In genomic region chr17:73786286-73786743, GRCh38 we compare ENCODE assay signal across 10 cellular contexts.
DNase-seq lines count a peak whose midpoint lies in the region; ATAC-seq and TF ChIP-seq lines count a peak whose summit lies in the region.
"Had no signal": no experiment of that assay in that cellular context is flagged by ENCODE, and none has a peak within 500 bp of the region (broad histone marks: within the 10 kb centered on the region; RNA-seq: fewer than 3 reads in every experiment).

No MANE protein-coding gene starts in this region.

- no peak for TF ChIP-seq CTCF in Caco-2 (IDR thresholded peaks at IDR 0.05; ENCODE audit: insufficient read depth in 1 of 2, low read depth in 1 of 2, low read length in 1 of 2, severe bottlenecking in 1 of 2, unreplicated experiment in 1 of 2)
- no peak for TF ChIP-seq CTCF in HEK293 (tag by site-specific recombination; IDR thresholded peaks at IDR 0.05)
- no peak for TF ChIP-seq CTCF in WERI-Rb-1 (IDR thresholded peaks at IDR 0.05; ENCODE audit: low read depth, low read length)
- TF ChIP-seq CTCF in osteocyte (IDR thresholded peaks at IDR 0.05): no peak

- H3K9me3 Mint-ChIP-seq in Caco-2 (ENCODE audit: unreplicated experiment): no peaks in the 10 kb centered on the region
- H3K9me3 Mint-ChIP-seq in osteocyte (ENCODE audit: unreplicated experiment): no peaks in the 10 kb centered on the region

- DNase-seq in Caco-2: peak; percentile 43 to 57
- DNase-seq in WERI-Rb-1: peak; percentile 54
- DNase-seq in mucosa of gallbladder (ENCODE audit: low spot score): peak; percentile 80
- DNase-seq in osteocyte (ENCODE audit: extremely low spot score, unreplicated experiment): no peak
- no peak for DNase-seq in NCI-H2171 treated with DMSO at 0.1 percent for 48 hours (lab: John Stamatoyannopoulos, UW)
- DNase-seq: CD4-positive, CD25-positive, alpha-beta regulatory T cell; NCI-H446 had no signal

- intact Hi-C loops in Caco-2 (cut with micrococcal nuclease; ENCODE audit: unreplicated experiment): no loop called here

- H3K4me3 Mint-ChIP-seq in Caco-2 (ENCODE audit: unreplicated experiment) (peak overlapping the region; percentile 19), osteocyte (ENCODE audit: unreplicated experiment) (no peak overlapping the region)
- H3K4me3 Mint-ChIP-seq: CD4-positive, CD25-positive, alpha-beta regulatory T cell had no signal

- H3K4me1 ChIP-seq in Caco-2 (peaks cover 12% of the 10 kb centered on the region), HEK293 (ENCODE audit: control insufficient read depth, insufficient read depth, low read length) (no peaks in the 10 kb centered on the region)

- H3K27ac Mint-ChIP-seq in Caco-2 (ENCODE audit: unreplicated experiment): peak overlapping the region; percentile 64
- H3K27ac Mint-ChIP-seq in osteocyte (ENCODE audit: unreplicated experiment): no peak overlapping the region
- H3K27ac Mint-ChIP-seq: CD4-positive, CD25-positive, alpha-beta regulatory T cell had no signal

- no TSS peak for BruUV-seq in Caco-2 (replicated peaks; lab: Mats Ljungman, UMichigan)

- no peak overlapping the region for H3K4me3 ChIP-seq in Caco-2 (ENCODE audit: low read depth, low read length)
- no peak overlapping the region for H3K4me3 ChIP-seq in HEK293 (ENCODE audit: low read depth, low read length)
- H3K4me3 ChIP-seq in WERI-Rb-1 (ENCODE audit: low read depth, low read length): no peak overlapping the region

- peaks cover 12% of the 10 kb centered on the region for H3K4me1 Mint-ChIP-seq in Caco-2 (ENCODE audit: low read depth, unreplicated experiment)
- H3K4me1 Mint-ChIP-seq in osteocyte (ENCODE audit: unreplicated experiment): no peaks in the 10 kb centered on the region

- H3K27me3 Mint-ChIP-seq in Caco-2 (ENCODE audit: insufficient read depth, unreplicated experiment): no peaks in the 10 kb centered on the region
- peaks cover 22% of the 10 kb centered on the region for H3K27me3 Mint-ChIP-seq in osteocyte (ENCODE audit: unreplicated experiment)
- H3K27me3 Mint-ChIP-seq: CD4-positive, CD25-positive, alpha-beta regulatory T cell had no signal

- CTCF ChIA-PET in Caco-2 (lab: Charles Lee) (interaction anchor here (0.5 to 1.6 kb wide), 5 partner anchors 9 to 566 kb away, joined by 3 to 4 read pairs (median 3); no protein-coding TSS in a partner anchor), HEK293 (lab: Yijun Ruan, JAX) (interaction anchor here (0.6 to 1.6 kb wide), 2 partner anchors 312 to 357 kb away, joined by 3 read pairs; no protein-coding TSS in a partner anchor)

- no peaks in the 10 kb centered on the region for H3K36me3 Mint-ChIP-seq in Caco-2 (ENCODE audit: insufficient read depth, unreplicated experiment)
- no peaks in the 10 kb centered on the region for H3K36me3 Mint-ChIP-seq in osteocyte (ENCODE audit: unreplicated experiment)
- H3K36me3 Mint-ChIP-seq: CD4-positive, CD25-positive, alpha-beta regulatory T cell had no signal

- POLR2A ChIA-PET in Caco-2 (lab: Charles Lee): no interaction called here
- POLR2A ChIA-PET in HEK293 (lab: Yijun Ruan, JAX): interaction anchor here (0.6 kb wide), 1 partner anchor 114 kb away, joined by 4 read pairs; no protein-coding TSS in a partner anchor

- H3K27me3 ChIP-seq in Caco-2 (replicated peaks; ENCODE audit: control insufficient read depth, insufficient read depth, low read length) (no peaks in the 10 kb centered on the region), WERI-Rb-1 (ENCODE audit: insufficient read depth, low read depth, severe bottlenecking) (no peaks in the 10 kb centered on the region)

- H3K36me3 ChIP-seq in Caco-2 (ENCODE audit: control insufficient read depth, insufficient read depth, low read length) (no peaks in the 10 kb centered on the region), HEK293 (ENCODE audit: control insufficient read depth in 2 of 2, insufficient read depth in 1 of 2, low read length in 2 of 2) (no peaks in the 10 kb centered on the region), WERI-Rb-1 (no peaks in the 10 kb centered on the region)

- H3K27ac ChIP-seq in HEK293 (ENCODE audit: extremely low read depth, low read depth, low read length) (no peak overlapping the region), WERI-Rb-1 (no peak overlapping the region)

- no peak for ATAC-seq in HG03439 (IDR thresholded peaks at IDR 0.05; ENCODE audit: unreplicated experiment)
- ATAC-seq: Right ventricle myocardium inferior had no signal

- H3K9me3 ChIP-seq in Caco-2 (no peaks in the 10 kb centered on the region), HEK293 (ENCODE audit: control insufficient read depth, insufficient read depth, low read depth, low read length) (no peaks in the 10 kb centered on the region), WERI-Rb-1 (ENCODE audit: severe bottlenecking) (no peaks in the 10 kb centered on the region)

TF ChIP-seq in HEK293, 187 proteins besides CTCF, POLR2A, EP300 and RAD21:
- TF ChIP-seq ZNF335 (tag by site-specific recombination; conservative IDR thresholded peaks at IDR 0.05) (0 out of 2 replicates have a peak, but pooled peaks have one; percentile 24), SCRT2 (tag by site-specific recombination; IDR thresholded peaks at IDR 0.05) (peak; percentile 80), ZNF341 (tag by site-specific recombination; IDR thresholded peaks at IDR 0.05; ENCODE audit: low read depth) (no peak), OVOL3 (tag by site-specific recombination; IDR thresholded peaks at IDR 0.05) (no peak), KLF1 (tag by site-specific recombination; IDR thresholded peaks at IDR 0.05) (0 out of 2 replicates have a peak, but pooled peaks have one; percentile 12), ZNF629 (tag by site-specific recombination; IDR thresholded peaks at IDR 0.05) (peak; percentile 30; the same call in 1 of the 2 replicates), ZNF324 (tag by site-specific recombination; IDR thresholded peaks at IDR 0.05) (no peak), ZNF350 (tag by site-specific recombination; IDR thresholded peaks at IDR 0.05) (no peak), ZNF785 (tag by site-specific recombination; IDR thresholded peaks at IDR 0.05) (no peak)
TF ChIP-seq in HEK293: peak in this region for 4.

Comparison
In these comparisons a context has a peak if more than half of its experiments do, and no peak if none do; other contexts are left out.
1. DNase-seq: peak in Caco-2 (2 of 2), WERI-Rb-1 (single experiment) and mucosa of gallbladder (single experiment); none in osteocyte (single experiment) and NCI-H2171 treated with DMSO at 0.1 percent for 48 hours (single experiment).